8 cellular contexts compared by ENCODE assay signal in the genomic region with DNA sequence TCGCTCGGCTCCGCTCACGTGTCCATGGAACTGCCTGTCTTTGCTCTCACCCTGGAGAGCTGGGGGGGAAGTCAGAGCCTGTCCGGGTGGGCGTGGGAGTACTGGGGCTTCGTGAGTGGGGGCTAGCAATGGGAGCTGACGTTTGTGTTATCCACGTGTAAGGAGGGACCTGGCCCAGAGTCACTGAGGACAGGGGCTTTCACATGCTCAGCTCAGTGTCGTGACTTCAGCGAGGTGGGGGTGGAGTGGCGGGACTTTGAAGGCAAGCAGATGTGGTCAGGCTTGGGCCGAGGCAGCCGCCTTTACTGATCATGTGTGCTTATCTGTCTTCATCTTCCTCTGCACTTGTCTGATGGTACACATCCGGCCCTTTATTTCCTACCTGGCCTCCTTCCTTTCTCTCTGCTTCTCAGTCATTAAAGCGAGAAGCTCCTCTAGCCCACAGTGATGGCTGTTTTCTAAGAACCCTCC.
DNase-seq lines count a peak whose midpoint lies in the region; TF ChIP-seq lines count a peak whose summit lies in the region.

No MANE protein-coding gene starts in this region.

- TF ChIP-seq CTCF in glutamatergic neuron (IDR thresholded peaks at IDR 0.05; ENCODE audit: partially characterized antibody, unreplicated experiment) (no peak), mesothelial cell of epicardium (IDR thresholded peaks at IDR 0.05; ENCODE audit: unreplicated experiment) (no peak)

- peaks cover 31 to 67% (median 40%) of the 10 kb centered on the region in 3 donors for H3K4me1 Mint-ChIP-seq in IgD-negative memory B cell
- peaks cover 25% of the 10 kb centered on the region for H3K4me1 Mint-ChIP-seq in glutamatergic neuron (ENCODE audit: low read depth, unreplicated experiment)
- H3K4me1 Mint-ChIP-seq in mesothelial cell of epicardium: peaks cover 14% of the 10 kb centered on the region

- H3K27me3 Mint-ChIP-seq in IgD-negative memory B cell (peaks cover 6% of the 10 kb centered on the region), glutamatergic neuron (ENCODE audit: unreplicated experiment) (peaks cover 12% of the 10 kb centered on the region), mesothelial cell of epicardium (ENCODE audit: low read depth) (peaks cover 81% of the 10 kb centered on the region)

- peak overlapping the region; percentile 62 to 93 (median 83) for H3K27ac Mint-ChIP-seq in IgD-negative memory B cell
- peak overlapping the region; percentile 95 for H3K27ac Mint-ChIP-seq in glutamatergic neuron (ENCODE audit: unreplicated experiment)
- no peak overlapping the region for H3K27ac Mint-ChIP-seq in mesothelial cell of epicardium

- peak; percentile 75 for DNase-seq in activated CD8-positive, alpha-beta memory T cell treated with anti-CD3 and anti-CD28 coated beads, Interleukin-2, amount 50 U/mL, for 48 hours
- DNase-seq in glutamatergic neuron (peak; percentile 46), NCI-H510A (lab: John Stamatoyannopoulos, UW) (no peak), NCI-H2227 (lab: John Stamatoyannopoulos, UW; ENCODE audit: unreplicated experiment) (no peak), HuH-7.5 (ENCODE audit: low spot score) (no peak), mesothelial cell of epicardium (ENCODE audit: low spot score in 2 of 2, unreplicated experiment in 2 of 2) (no peak)
- peak; percentile 16 to 49 (median 27) for DNase-seq in stimulated activated CD4-positive, alpha-beta T cell treated with anti-CD3 and anti-CD28 coated beads, TNF-alpha, amount 100 ng/mL, for 4 hours (ENCODE audit: low read depth in 3 of 3)

- H3K9me3 Mint-ChIP-seq in IgD-negative memory B cell: no peaks in the 10 kb centered on the region
- H3K9me3 Mint-ChIP-seq in glutamatergic neuron (ENCODE audit: unreplicated experiment): peaks cover 21% of the 10 kb centered on the region
- H3K9me3 Mint-ChIP-seq in mesothelial cell of epicardium: no peaks in the 10 kb centered on the region

- H3K4me3 Mint-ChIP-seq in IgD-negative memory B cell: peak overlapping the region in 1 of 4 donors; percentile 85
- H3K4me3 Mint-ChIP-seq in glutamatergic neuron (ENCODE audit: unreplicated experiment): peak overlapping the region; percentile 45
- H3K4me3 Mint-ChIP-seq in mesothelial cell of epicardium: no peak overlapping the region

- H3K36me3 Mint-ChIP-seq in IgD-negative memory B cell (no peaks in the 10 kb centered on the region), glutamatergic neuron (ENCODE audit: unreplicated experiment) (peaks cover 3% of the 10 kb centered on the region), mesothelial cell of epicardium (no peaks in the 10 kb centered on the region)

Comparison
In these comparisons a context has a peak if more than half of its experiments do, and no peak if none do; other contexts are left out.
1. DNase-seq: peak in activated CD8-positive, alpha-beta memory T cell treated with anti-CD3 and anti-CD28 coated beads, Interleukin-2, amount 50 U/mL, for 48 hours (single experiment), glutamatergic neuron (single experiment) and stimulated activated CD4-positive, alpha-beta T cell treated with anti-CD3 and anti-CD28 coated beads, TNF-alpha, amount 100 ng/mL, for 4 hours (3 of 3); none in NCI-H510A (single experiment), NCI-H2227 (single experiment), HuH-7.5 (single experiment) and mesothelial cell of epicardium (0 of 2).